8 cellular contexts compared by ENCODE assay signal in genomic region chr7:23013715-23014649, GRCh38. TPM values are rescaled to one million over a fixed set of nuclear protein-coding genes. Genes with fewer than 3 reads are reported as not detected.
DNase-seq lines count a peak whose midpoint lies in the region; ATAC-seq and TF ChIP-seq lines count a peak whose summit lies in the region.

HYCC1 (minus strand) TSS chr7:23014130; CDS start chr7:22991111, 23,019 bp downstream.

- peak within 1 kb of the TSS; percentile 12 to 93 (median 88) for H3K27ac ChIP-seq in gastroesophageal sphincter

- intact Hi-C loops in activated naive CD4-positive, alpha-beta T cell treated with anti-CD3 and anti-CD28 coated beads for 36 hours (cut with micrococcal nuclease), result loop anchor here (1.0 to 10.0 kb wide), 18 partner anchors 8 to 1662 kb away; partner anchors contain the start of genes CDCA7L, IGF2BP3, KLHL7 and MALSU1

- H3K4me3 ChIP-seq in GM06990 (replicated peaks; ENCODE audit: low read depth, low read length) (peak within 1 kb of the TSS; percentile 90), HFF-Myc (replicated peaks; ENCODE audit: low read depth, low read length) (peak within 1 kb of the TSS; percentile 63), gastroesophageal sphincter (peak within 1 kb of the TSS; percentile 46 to 89)

- TF ChIP-seq POLR2A in gastroesophageal sphincter (IDR thresholded peaks at IDR 0.05), result peak; percentile 87 to 89

- H3K9me3 Mint-ChIP-seq in activated naive CD4-positive, alpha-beta T cell treated with anti-CD3 and anti-CD28 coated beads for 36 hours, result no peaks in the 10 kb centered on the region

- TF ChIP-seq CTCF in GM06990 (IDR thresholded peaks at IDR 0.05; ENCODE audit: insufficient read depth, low read length, poor library complexity, severe bottlenecking), result peak; percentile 60
- TF ChIP-seq CTCF in HFF-Myc (IDR thresholded peaks at IDR 0.05; ENCODE audit: low read depth, low read length, missing control alignments), result peak; percentile 49
- TF ChIP-seq CTCF in gastroesophageal sphincter (IDR thresholded peaks at IDR 0.05), result peak; percentile 62 to 86 (median 74)

- no peak for TF ChIP-seq EP300 in gastroesophageal sphincter (IDR thresholded peaks at IDR 0.05)

- no peaks in the 10 kb centered on the region for H3K27me3 ChIP-seq in GM06990 (replicated peaks; ENCODE audit: control insufficient read depth, insufficient read depth, low read length)
- H3K27me3 ChIP-seq in gastroesophageal sphincter, result no peaks in the 10 kb centered on the region

- peaks cover 8 to 55% (median 14%) of the 10 kb centered on the region in 3 donors for H3K4me1 ChIP-seq in gastroesophageal sphincter

- H3K27me3 Mint-ChIP-seq in activated naive CD4-positive, alpha-beta T cell treated with anti-CD3 and anti-CD28 coated beads for 36 hours (ENCODE audit: low read depth), result peaks cover 3% of the 10 kb centered on the region

- H3K4me3 Mint-ChIP-seq in activated naive CD4-positive, alpha-beta T cell treated with anti-CD3 and anti-CD28 coated beads for 36 hours, result peak within 1 kb of the TSS; percentile 89

- H3K9me3 ChIP-seq in gastroesophageal sphincter, result no peaks in the 10 kb centered on the region

- CTCF ChIA-PET in activated naive CD4-positive, alpha-beta T cell treated with anti-CD3 and anti-CD28 coated beads for 36 hours (lab: Charles Lee), result interaction anchor here (2.5 kb wide), 1 partner anchor 41 kb away, joined by 7 read pairs; no protein-coding TSS in a partner anchor

- peak; percentile 97 for DNase-seq in GM06990 (ENCODE audit: extremely low read depth, insufficient read length)
- DNase-seq in HFF-Myc (ENCODE audit: extremely low read depth, low read depth), result peak; percentile 96
- DNase-seq in MV-4-11 (lab: John Stamatoyannopoulos, UW), result peak; percentile 99
- DNase-seq in SK-N-DZ (ENCODE audit: low spot score), result peak; percentile 99
- DNase-seq in activated naive CD4-positive, alpha-beta T cell treated with anti-CD3 and anti-CD28 coated beads for 36 hours, result peak; percentile 99
- DNase-seq in non-pigmented ciliary epithelial cell (ENCODE audit: low read depth), result peak; percentile 94
- peak; percentile 99 for DNase-seq in superior temporal gyrus (ENCODE audit: extremely low spot score)

- peak within 1 kb of the TSS; percentile 78 for H3K27ac Mint-ChIP-seq in activated naive CD4-positive, alpha-beta T cell treated with anti-CD3 and anti-CD28 coated beads for 36 hours

- H3K36me3 ChIP-seq in GM06990 (ENCODE audit: control insufficient read depth, insufficient read depth, low read length) (no peaks in the 10 kb centered on the region), gastroesophageal sphincter (no peaks in the 10 kb centered on the region)

- WGBS in gastroesophageal sphincter (ENCODE audit: low coverage in 1 of 2), 2 donors, result 9 to 13% methylated on average over 3 to 6 of the region's 61 CpGs

- H3K4me1 Mint-ChIP-seq in activated naive CD4-positive, alpha-beta T cell treated with anti-CD3 and anti-CD28 coated beads for 36 hours (ENCODE audit: low read depth), result peaks cover 7% of the 10 kb centered on the region

- H3K36me3 Mint-ChIP-seq in activated naive CD4-positive, alpha-beta T cell treated with anti-CD3 and anti-CD28 coated beads for 36 hours (ENCODE audit: low read depth), result peaks cover 3% of the 10 kb centered on the region

- ATAC-seq in gastroesophageal sphincter, result peak; percentile 100

RNA-seq across cellular contexts. Expression of gene HYCC1, which starts in this region (rescaled TPM):
- polyA plus RNA-seq in SK-N-DZ (2014; cell fraction: cytosol; rRNA removed), result 12.6 and 21.9 TPM in 2 replicates
- polyA plus RNA-seq in SK-N-DZ (2014; cell fraction: nucleus; rRNA removed), result 17.8 and 19.9 TPM in 2 replicates
- 10 to 100 TPM; 19.5 to 19.7 TPM for total RNA-seq in activated naive CD4-positive, alpha-beta T cell treated with anti-CD3 and anti-CD28 coated beads for 36 hours
- total RNA-seq in gastroesophageal sphincter, result 10 to 100 TPM; 39.7 to 87.7 (median 52.7) TPM

Comparison
In these comparisons a context has a peak if more than half of its experiments do, and no peak if none do; other contexts are left out.
1. Peak in every context shown above with its lines: DNase-seq, ATAC-seq, H3K4me3 ChIP-seq and H3K27ac ChIP-seq.